29 cellular contexts compared by ENCODE assay signal in the genomic region with DNA sequence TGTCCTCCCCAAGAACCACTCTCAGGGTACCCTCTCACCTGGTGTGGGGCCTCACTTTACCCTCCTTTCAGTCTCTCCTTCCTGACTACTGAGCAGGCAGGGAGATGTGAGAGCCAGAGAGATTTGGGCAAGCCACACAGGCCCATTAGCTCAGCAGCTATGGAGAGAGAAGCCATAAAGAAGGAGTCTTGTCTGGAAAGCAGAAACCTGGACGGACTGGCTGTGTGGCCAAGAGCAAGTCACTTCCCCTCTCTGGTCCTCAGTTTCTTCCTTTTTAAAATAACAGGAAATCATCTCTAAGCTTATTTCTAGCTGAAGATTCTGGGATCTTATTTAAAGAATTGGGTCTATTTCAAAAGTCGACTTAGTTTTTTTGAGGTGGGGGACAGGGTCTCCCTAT.
"Had no signal": no experiment of that assay in that cellular context is flagged by ENCODE, and none has a peak within 500 bp of the region (broad histone marks: within the 10 kb centered on the region; RNA-seq: fewer than 3 reads in every experiment).

No MANE protein-coding gene starts in this region.

- H3K27me3 ChIP-seq: adrenal gland, ascending aorta, brain microvascular endothelial cell, pancreas, sigmoid colon, transverse colon had no signal

- H3K9me3 ChIP-seq: pancreas, prostate gland, transverse colon had no signal

- H3K4me3 ChIP-seq: adrenal gland, ascending aorta, lung, pancreas, prostate gland, sigmoid colon, transverse colon had no signal

- H3K4me1 ChIP-seq: adrenal gland, prostate gland, sigmoid colon had no signal

- H3K9me3 Mint-ChIP-seq: activated naive CD8-positive, alpha-beta T cell treated with anti-CD3 and anti-CD28 coated beads for 36 hours; T-helper 2 cell treated with Interferon-gamma antibody and Interleukin-4, amounts not matched to agents 5 μg/mL and 100 μg/mL, for 36 hours had no signal

- FAIRE-seq: endothelial cell of umbilical vein, pancreas, small intestine, urothelium cell line had no signal

- ATAC-seq: activated CD4-positive, CD25-positive, alpha-beta regulatory T cell treated with anti-CD3 and anti-CD28 coated beads, Interleukin-2, amount 50 U/mL, for 24 hours; stimulated activated memory B cell treated with anti-CD40 and anti-IgM and Interleukin-4, amounts not matched to agents 10 μg/mL and 1 μg/mL and 100 μg/mL, for 72 hours had no signal

- DNase-seq: activated CD4-positive, alpha-beta T cell treated with anti-CD3 and anti-CD28 coated beads for 48 hours; activated CD4-positive, alpha-beta T cell treated with anti-CD3 and anti-CD28 coated beads, Interleukin-2, amount 50 U/mL, for 48 hours; activated CD8-positive, alpha-beta memory T cell treated with anti-CD3 and anti-CD28 coated beads for 24 hours; activated effector memory CD4-positive, alpha-beta T cell treated with Interleukin-2 at 50 U/mL for 16 hours; activated naive CD4-positive, alpha-beta T cell treated with Interleukin-2 at 50 U/mL for 16 hours; activated naive CD8-positive, alpha-beta T cell treated with anti-CD3 and anti-CD28 coated beads for 36 hours; adrenal gland; brain microvascular endothelial cell; central memory CD4-positive, alpha-beta T cell; hypothalamus; immature natural killer cell; retina; sigmoid colon; stimulated activated CD4-positive, alpha-beta T cell treated with anti-CD3 and anti-CD28 coated beads, Interleukin-1b, Interleukin-23, amount 100 ng/mL, for 48 hours; stimulated activated CD4-positive, alpha-beta T cell treated with anti-CD3 and anti-CD28 coated beads, Interleukin-4, amount 100 ng/mL, for 4 hours; stimulated activated CD8-positive, alpha-beta memory T cell treated with anti-CD3 and anti-CD28 coated beads, Interleukin-4, amount 100 ng/mL, for 48 hours; T-helper 1 cell had no signal

- H3K27me3 Mint-ChIP-seq: activated naive CD8-positive, alpha-beta T cell treated with anti-CD3 and anti-CD28 coated beads for 36 hours; stimulated activated memory B cell treated with anti-CD40 and anti-IgM and Interleukin-4, amounts not matched to agents 10 μg/mL and 1 μg/mL and 100 μg/mL, for 72 hours had no signal

- H3K4me3 Mint-ChIP-seq: activated naive CD8-positive, alpha-beta T cell treated with anti-CD3 and anti-CD28 coated beads for 36 hours; immature natural killer cell; nephron; stimulated activated memory B cell treated with anti-CD40 and anti-IgM and Interleukin-4, amounts not matched to agents 10 μg/mL and 1 μg/mL and 100 μg/mL, for 72 hours; T-helper 2 cell treated with Interferon-gamma antibody and Interleukin-4, amounts not matched to agents 5 μg/mL and 100 μg/mL, for 36 hours had no signal

- H3K27ac ChIP-seq: adrenal gland, ascending aorta, brain microvascular endothelial cell, pancreas, prostate gland, sigmoid colon, transverse colon had no signal

- H3K36me3 ChIP-seq: adrenal gland, brain microvascular endothelial cell, prostate gland had no signal

- H3K4me1 Mint-ChIP-seq: activated naive CD8-positive, alpha-beta T cell treated with anti-CD3 and anti-CD28 coated beads for 36 hours; immature natural killer cell; nephron; stimulated activated memory B cell treated with anti-CD40 and anti-IgM and Interleukin-4, amounts not matched to agents 10 μg/mL and 1 μg/mL and 100 μg/mL, for 72 hours had no signal

- H3K27ac Mint-ChIP-seq: activated naive CD8-positive, alpha-beta T cell treated with anti-CD3 and anti-CD28 coated beads for 36 hours; nephron; stimulated activated memory B cell treated with anti-CD40 and anti-IgM and Interleukin-4, amounts not matched to agents 10 μg/mL and 1 μg/mL and 100 μg/mL, for 72 hours; T-helper 2 cell treated with Interferon-gamma antibody and Interleukin-4, amounts not matched to agents 5 μg/mL and 100 μg/mL, for 36 hours had no signal
